ENCODE assay signal across 8 cellular contexts in genomic region chr19:40466219-40467006, GRCh38. TPM values are rescaled to one million over a fixed set of nuclear protein-coding genes. Genes with fewer than 3 reads are reported as not detected.
DNase-seq lines count a peak whose midpoint lies in the region; ATAC-seq and TF ChIP-seq lines count a peak whose summit lies in the region.

TSS of gene SPTBN4 (plus strand) at chr19:40467001. CDS start at chr19:40472622, 5,621 bp downstream.

- peak within 1 kb of the TSS; percentile 65; the same call in 1 of the 2 replicates for H2AFZ ChIP-seq in OCI-LY3 (ENCODE audit: low read depth, low read length)

- H3K9me3 Mint-ChIP-seq in activated naive CD8-positive, alpha-beta T cell treated with anti-CD3 and anti-CD28 coated beads, Interleukin-2, amount 50 U/mL, for 24 hours: no peaks in the 10 kb centered on the region

- H4K20me1 ChIP-seq in OCI-LY3 (ENCODE audit: insufficient read depth, low read length): no peaks in the 10 kb centered on the region

- TF ChIP-seq CTCF in AG09309 (IDR thresholded peaks at IDR 0.05; ENCODE audit: control insufficient read depth, insufficient read depth, low read depth, low read length, missing control alignments) (no peak), OCI-LY3 (IDR thresholded peaks at IDR 0.05; ENCODE audit: low read depth, low read length) (no peak), spleen (IDR thresholded peaks at IDR 0.05 in 8 of 11, conservative IDR thresholded peaks at IDR 0.05 in 3 of 11) (peak in 1 of 11 experiments; percentile 8)

- H3K9ac ChIP-seq in OCI-LY3 (ENCODE audit: low read length) (peak within 1 kb of the TSS; percentile 9; the same call in 1 of the 2 replicates), iPS-15b (ENCODE audit: low read depth, low read length) (no peak within 1 kb of the TSS)

- H3K27me3 Mint-ChIP-seq in activated naive CD8-positive, alpha-beta T cell treated with anti-CD3 and anti-CD28 coated beads, Interleukin-2, amount 50 U/mL, for 24 hours: peaks cover 14% of the 10 kb centered on the region

- ATAC-seq in GM21526 (IDR thresholded peaks at IDR 0.05; ENCODE audit: low FRiP score, unreplicated experiment): peak; percentile 36
- peak; percentile 81 for ATAC-seq in activated naive CD8-positive, alpha-beta T cell treated with anti-CD3 and anti-CD28 coated beads, Interleukin-2, amount 50 U/mL, for 24 hours

- 9 to 18% (median 14%) methylated on average over 38 to 53 of the region's 53 CpGs for WGBS in spleen, 5 donors

- H3K27me3 ChIP-seq in OCI-LY3 (ENCODE audit: low read depth, low read length) (no peaks in the 10 kb centered on the region), iPS-15b (ENCODE audit: control insufficient read depth, insufficient read depth, low read length) (peaks cover 28% of the 10 kb centered on the region), spleen (replicated peaks in 1 of 7) (peaks cover 0 to 24% (median 10%) of the 10 kb centered on the region in 7 donors)

- TF ChIP-seq POLR2A in spleen (IDR thresholded peaks at IDR 0.05): no peak

- no peaks in the 10 kb centered on the region for H3K36me3 Mint-ChIP-seq in activated naive CD8-positive, alpha-beta T cell treated with anti-CD3 and anti-CD28 coated beads, Interleukin-2, amount 50 U/mL, for 24 hours (ENCODE audit: low read depth)

- DNase-seq in AG09309 (ENCODE audit: low read depth) (no peak), spleen (peak; percentile 89), GDM1 (lab: John Stamatoyannopoulos, UW) (no peak), NCI-H1092 (lab: John Stamatoyannopoulos, UW) (no peak)
- DNase-seq in activated naive CD8-positive, alpha-beta T cell treated with anti-CD3 and anti-CD28 coated beads, Interleukin-2, amount 50 U/mL, for 24 hours: peak; percentile 72

- H3K9me3 ChIP-seq in OCI-LY3 (ENCODE audit: insufficient read depth, low read length) (no peaks in the 10 kb centered on the region), iPS-15b (ENCODE audit: control insufficient read depth, insufficient read depth, low read length) (no peaks in the 10 kb centered on the region), spleen (no peaks in the 10 kb centered on the region)

- H3K4me3 ChIP-seq in AG09309 (ENCODE audit: control insufficient read depth, low read depth, low read length): peak within 1 kb of the TSS; percentile 40
- peak within 1 kb of the TSS; percentile 87 for H3K4me3 ChIP-seq in OCI-LY3 (ENCODE audit: low read length)
- H3K4me3 ChIP-seq in iPS-15b (ENCODE audit: low read depth, low read length): peak within 1 kb of the TSS; percentile 39
- H3K4me3 ChIP-seq in spleen: peak within 1 kb of the TSS; percentile 39 to 89 (median 58)

- H3K79me2 ChIP-seq in OCI-LY3 (ENCODE audit: low read length): no peaks in the 10 kb centered on the region

- intact Hi-C loops in spleen (cut with DNase I; ENCODE audit: low total_unique reads): no loop called here

- peak within 1 kb of the TSS; percentile 93 for H3K27ac Mint-ChIP-seq in activated naive CD8-positive, alpha-beta T cell treated with anti-CD3 and anti-CD28 coated beads, Interleukin-2, amount 50 U/mL, for 24 hours

- H3K4me1 ChIP-seq in OCI-LY3 (ENCODE audit: low read length) (peaks cover 28% of the 10 kb centered on the region), iPS-15b (ENCODE audit: control insufficient read depth, insufficient read depth, low read length) (peaks cover 3% of the 10 kb centered on the region), spleen (peaks cover 12 to 59% (median 45%) of the 10 kb centered on the region in 6 donors)

- H3K4me2 ChIP-seq in OCI-LY3 (ENCODE audit: low read length): peak within 1 kb of the TSS; percentile 82

- H3K27ac ChIP-seq in OCI-LY3 (ENCODE audit: low read length): no peak within 1 kb of the TSS
- peak within 1 kb of the TSS in 7 of 8 donors; percentile 17 to 93 (median 84) for H3K27ac ChIP-seq in spleen

- peaks cover 30% of the 10 kb centered on the region for H3K4me1 Mint-ChIP-seq in activated naive CD8-positive, alpha-beta T cell treated with anti-CD3 and anti-CD28 coated beads, Interleukin-2, amount 50 U/mL, for 24 hours

- H3K36me3 ChIP-seq in OCI-LY3 (replicated peaks; ENCODE audit: low read depth, low read length): no peaks in the 10 kb centered on the region
- H3K36me3 ChIP-seq in iPS-15b (ENCODE audit: control insufficient read depth, insufficient read depth, low read length): no peaks in the 10 kb centered on the region
- no peaks in the 10 kb centered on the region for H3K36me3 ChIP-seq in spleen

- peak within 1 kb of the TSS; percentile 82 for H3K4me3 Mint-ChIP-seq in activated naive CD8-positive, alpha-beta T cell treated with anti-CD3 and anti-CD28 coated beads, Interleukin-2, amount 50 U/mL, for 24 hours

RNA-seq across cellular contexts. Expression of gene SPTBN4, which starts in this region (rescaled TPM):
- total RNA-seq in spleen: 1 to 10 TPM in 3 of 7 donors, under 1 TPM in 4; 0.32 to 2.3 (median 0.85) TPM
- under 1 TPM; 0.30 to 0.61 (median 0.35) TPM for polyA plus RNA-seq in spleen

Comparison
In these comparisons a context has a peak if more than half of its experiments do, and no peak if none do; other contexts are left out.
1. DNase-seq: peak in activated naive CD8-positive, alpha-beta T cell treated with anti-CD3 and anti-CD28 coated beads, Interleukin-2, amount 50 U/mL, for 24 hours (single experiment) and spleen (single experiment); none in AG09309 (single experiment), GDM1 (single experiment) and NCI-H1092 (single experiment).
2. Peak in every context shown above with its lines, with median percentiles within 50 percentile points of each other: H3K4me3 ChIP-seq.